In genomic region chr1:8166436-8166835, GRCh38 we compare ENCODE assay signal across 14 cellular contexts.
A peak's percentile ranks its signal among the peaks of the same experiment; 100 is the strongest.
DNase-seq lines count a peak whose midpoint lies in the region; ATAC-seq and TF ChIP-seq lines count a peak whose summit lies in the region.
"Had no signal": no experiment of that assay in that cellular context is flagged by ENCODE, and none has a peak within 500 bp of the region (broad histone marks: within the 10 kb centered on the region; RNA-seq: fewer than 3 reads in every experiment).

No MANE protein-coding gene starts in this region.

- CTCF ChIA-PET in activated CD8-positive, alpha-beta T cell treated with anti-CD3 and anti-CD28 coated beads, Interleukin-2, amount 10 ng/mL, durations not matched to agents 7 days and 5 days (lab: Charles Lee), result interaction anchor here (1.3 to 3.9 kb wide), 3 partner anchors 13 to 358 kb away, joined by 3 to 13 read pairs (median 7); no protein-coding TSS in a partner anchor

- DNase-seq in DMS79 treated with DMSO at 0.1 percent for 48 hours (lab: John Stamatoyannopoulos, UW), result peak; percentile 81
- peak; percentile 76 for DNase-seq in LHCN-M2 (ENCODE audit: low read depth)
- peak; percentile 58 for DNase-seq in endodermal cell
- no peak for DNase-seq in trophoblast cell
- no peak for DNase-seq in LoVo (ENCODE audit: low spot score)
- no peak for DNase-seq in activated CD8-positive, alpha-beta T cell treated with anti-CD3 and anti-CD28 coated beads, Interleukin-2, amount 10 ng/mL, durations not matched to agents 7 days and 5 days
- DNase-seq: activated CD4-positive, alpha-beta memory T cell treated with anti-CD3 and anti-CD28 coated beads for 36 hours; GDM1; GM23248; NCI-H1694 treated with DMSO at 0.1 percent for 48 hours; SHP77 treated with DMSO at 0.1 percent for 48 hours; upper lobe of right lung had no signal

- H3K4me1 Mint-ChIP-seq in endodermal cell, result peaks cover 31% of the 10 kb centered on the region
- H3K4me1 Mint-ChIP-seq in activated CD8-positive, alpha-beta T cell treated with anti-CD3 and anti-CD28 coated beads, Interleukin-2, amount 10 ng/mL, durations not matched to agents 7 days and 5 days (ENCODE audit: low read depth), result peaks cover 34% of the 10 kb centered on the region

- peaks cover 4% of the 10 kb centered on the region for H3K9me3 Mint-ChIP-seq in endodermal cell
- no peaks in the 10 kb centered on the region for H3K9me3 Mint-ChIP-seq in activated CD8-positive, alpha-beta T cell treated with anti-CD3 and anti-CD28 coated beads, Interleukin-2, amount 10 ng/mL, durations not matched to agents 7 days and 5 days (ENCODE audit: insufficient read depth)
- H3K9me3 Mint-ChIP-seq: activated CD4-positive, alpha-beta memory T cell treated with anti-CD3 and anti-CD28 coated beads for 36 hours had no signal

- no peak overlapping the region for H4K91ac ChIP-seq in trophoblast cell (ENCODE audit: low read depth, low read length)

- no peak overlapping the region for H3K23ac ChIP-seq in trophoblast cell (ENCODE audit: low read length)

- peak overlapping the region; percentile 44 for H2BK120ac ChIP-seq in trophoblast cell (ENCODE audit: insufficient read depth, low read length, poor library complexity)

- H3K4me1 ChIP-seq in endodermal cell (ENCODE audit: control insufficient read depth, insufficient read depth, low read length) (peaks cover 13% of the 10 kb centered on the region), trophoblast cell (ENCODE audit: control insufficient read depth in 1 of 2, insufficient read depth in 2 of 2, low read length in 2 of 2) (peaks cover 17% of the 10 kb centered on the region in 2 experiments)

- no peaks in the 10 kb centered on the region for H3K36me3 Mint-ChIP-seq in endodermal cell (ENCODE audit: low read depth)
- peaks cover 2% of the 10 kb centered on the region for H3K36me3 Mint-ChIP-seq in activated CD8-positive, alpha-beta T cell treated with anti-CD3 and anti-CD28 coated beads, Interleukin-2, amount 10 ng/mL, durations not matched to agents 7 days and 5 days (ENCODE audit: low read depth)
- H3K36me3 Mint-ChIP-seq: activated CD4-positive, alpha-beta memory T cell treated with anti-CD3 and anti-CD28 coated beads for 36 hours; CD14-positive monocyte had no signal

- no peak overlapping the region for H3K18ac ChIP-seq in trophoblast cell (ENCODE audit: low read length)

- H3K27me3 ChIP-seq in endodermal cell (ENCODE audit: control insufficient read depth, insufficient read depth, low read length, poor library complexity, severe bottlenecking), result no peaks in the 10 kb centered on the region
- no peaks in the 10 kb centered on the region for H3K27me3 ChIP-seq in trophoblast cell (ENCODE audit: insufficient read depth, low read length)
- H3K27me3 ChIP-seq: upper lobe of right lung had no signal

- no peak for ATAC-seq in GM21737 (IDR thresholded peaks at IDR 0.05; ENCODE audit: unreplicated experiment)
- no peak for ATAC-seq in activated CD8-positive, alpha-beta T cell treated with anti-CD3 and anti-CD28 coated beads, Interleukin-2, amount 10 ng/mL, durations not matched to agents 7 days and 5 days
- ATAC-seq: upper lobe of right lung had no signal

- no peak overlapping the region for H3K4me3 Mint-ChIP-seq in endodermal cell
- no peak overlapping the region for H3K4me3 Mint-ChIP-seq in activated CD8-positive, alpha-beta T cell treated with anti-CD3 and anti-CD28 coated beads, Interleukin-2, amount 10 ng/mL, durations not matched to agents 7 days and 5 days
- H3K4me3 Mint-ChIP-seq: activated CD4-positive, alpha-beta memory T cell treated with anti-CD3 and anti-CD28 coated beads for 36 hours; CD14-positive monocyte had no signal

- H3K9me3 ChIP-seq in endodermal cell (ENCODE audit: control insufficient read depth, low read length), result no peaks in the 10 kb centered on the region
- H3K9me3 ChIP-seq in trophoblast cell (ENCODE audit: insufficient read depth, low read depth, low read length), result peaks cover 2% of the 10 kb centered on the region
- H3K9me3 ChIP-seq: upper lobe of right lung had no signal

- no peak overlapping the region for H3K4me3 ChIP-seq in endodermal cell (ENCODE audit: low read length)
- no peak overlapping the region for H3K4me3 ChIP-seq in trophoblast cell (ENCODE audit: low read depth, low read length)
- H3K4me3 ChIP-seq: GM23248, upper lobe of right lung had no signal

- H2AFZ ChIP-seq in trophoblast cell (ENCODE audit: insufficient read depth, low read length, poor library complexity), result no peak overlapping the region
- H2AFZ ChIP-seq: GM23248 had no signal

- H3K36me3 ChIP-seq in endodermal cell (ENCODE audit: control insufficient read depth, insufficient read depth, low read length) (no peaks in the 10 kb centered on the region), trophoblast cell (ENCODE audit: control insufficient read depth in 1 of 2, insufficient read depth in 2 of 2, low read length in 2 of 2) (no peaks in the 10 kb centered on the region)
- H3K36me3 ChIP-seq: upper lobe of right lung had no signal

- WGBS in endodermal cell (ENCODE audit: insufficient coverage in 1 of 2, insufficient read length in 1 of 2), 2 experiments, result 59 to 70% methylated on average over 2 to 6 of the region's 6 CpGs
- no CpG with 5 or more reads among the region's 6 CpGs for WGBS in trophoblast cell (ENCODE audit: extremely low coverage, insufficient coverage, insufficient read length)

- POLR2A ChIA-PET in activated CD8-positive, alpha-beta T cell treated with anti-CD3 and anti-CD28 coated beads, Interleukin-2, amount 10 ng/mL, durations not matched to agents 7 days and 5 days (lab: Charles Lee), result interaction anchor here (1.7 kb wide), 1 partner anchor 13 kb away, joined by 7 read pairs; no protein-coding TSS in a partner anchor

- no peak overlapping the region for H3K27ac ChIP-seq in endodermal cell (ENCODE audit: low read depth, low read length)
- no peak overlapping the region for H3K27ac ChIP-seq in trophoblast cell (ENCODE audit: low read depth, low read length)
- H3K27ac ChIP-seq: GM23248, upper lobe of right lung had no signal

- no peak overlapping the region for H3K4ac ChIP-seq in trophoblast cell (ENCODE audit: low read depth, low read length)

- H3K27ac Mint-ChIP-seq in endodermal cell, result peak overlapping the region; percentile 91
- no peak overlapping the region for H3K27ac Mint-ChIP-seq in activated CD8-positive, alpha-beta T cell treated with anti-CD3 and anti-CD28 coated beads, Interleukin-2, amount 10 ng/mL, durations not matched to agents 7 days and 5 days
- H3K27ac Mint-ChIP-seq: activated CD4-positive, alpha-beta memory T cell treated with anti-CD3 and anti-CD28 coated beads for 36 hours had no signal

- peaks cover 31% of the 10 kb centered on the region for H3K79me1 ChIP-seq in trophoblast cell (ENCODE audit: low read length)

- no peaks in the 10 kb centered on the region for H3K27me3 Mint-ChIP-seq in endodermal cell (ENCODE audit: insufficient read depth)
- H3K27me3 Mint-ChIP-seq in activated CD8-positive, alpha-beta T cell treated with anti-CD3 and anti-CD28 coated beads, Interleukin-2, amount 10 ng/mL, durations not matched to agents 7 days and 5 days (ENCODE audit: low read depth), result peaks cover 8% of the 10 kb centered on the region
- H3K27me3 Mint-ChIP-seq: activated CD4-positive, alpha-beta memory T cell treated with anti-CD3 and anti-CD28 coated beads for 36 hours had no signal

- no peak overlapping the region for H4K8ac ChIP-seq in trophoblast cell (ENCODE audit: low read depth, low read length)

- H3K9ac ChIP-seq in endodermal cell (ENCODE audit: extremely low read depth, low read length, poor library complexity, severe bottlenecking), result peak overlapping the region; percentile 48
- no peak overlapping the region for H3K9ac ChIP-seq in trophoblast cell (ENCODE audit: low read length)
- H3K9ac ChIP-seq: GM23248 had no signal

- TF ChIP-seq CTCF in endodermal cell (conservative IDR thresholded peaks at IDR 0.05), result no peak

- no peak overlapping the region for H2AK5ac ChIP-seq in trophoblast cell (ENCODE audit: low read length)

- no peak overlapping the region for H2BK5ac ChIP-seq in trophoblast cell (ENCODE audit: low read depth, low read length, poor library complexity)

- no peak overlapping the region for H3K14ac ChIP-seq in trophoblast cell (ENCODE audit: low read length)

- H3K79me2 ChIP-seq in trophoblast cell (ENCODE audit: control insufficient read depth, insufficient read depth, low read length, poor library complexity), result peaks cover 4% of the 10 kb centered on the region

- peak overlapping the region; percentile 83 for H2BK12ac ChIP-seq in trophoblast cell (ENCODE audit: low read length)

- no peak overlapping the region for H3K4me2 ChIP-seq in trophoblast cell (ENCODE audit: low read length)

- H4K12ac ChIP-seq in trophoblast cell (ENCODE audit: low read depth, low read length), result no peak overlapping the region

Comparison
In these comparisons a context has a peak if more than half of its experiments do, and no peak if none do; other contexts are left out.
1. DNase-seq: peak in DMS79 treated with DMSO at 0.1 percent for 48 hours (single experiment), LHCN-M2 (single experiment) and endodermal cell (single experiment); none in trophoblast cell (0 of 2), LoVo (single experiment) and activated CD8-positive, alpha-beta T cell treated with anti-CD3 and anti-CD28 coated beads, Interleukin-2, amount 10 ng/mL, durations not matched to agents 7 days and 5 days (single experiment).